Comparison of ENCODE assay signal across 14 cellular contexts in genomic region chr13:79459906-79460305, GRCh38. TPM values are rescaled to one million over a fixed set of nuclear protein-coding genes. Genes with fewer than 3 reads are reported as not detected.
A peak's percentile ranks its signal among the peaks of the same experiment; 100 is the strongest.
DNase-seq lines count a peak whose midpoint lies in the region; ATAC-seq, FAIRE-seq and TF ChIP-seq lines count a peak whose summit lies in the region.
"Had no signal": no experiment of that assay in that cellular context is flagged by ENCODE, and none has a peak within 500 bp of the region (broad histone marks: within the 10 kb centered on the region; RNA-seq: fewer than 3 reads in every experiment).

No MANE protein-coding gene starts in this region.

- DNase-seq in activated T-cell treated with anti-CD3 and anti-CD28 coated beads, Interleukin-2, amount 50 U/mL, for 72 hours, result no peak
- no peak for DNase-seq in activated T-cell treated with anti-CD3 and anti-CD28 coated beads, Interleukin-2, amount 50 U/mL, for 4 hours
- no peak for DNase-seq in activated T-helper 1 cell treated with anti-CD3 and anti-CD28 coated beads, Interleukin-12 subunit alpha, Interleukin-12 subunit beta, Interleukin-2, Interleukin-4 antibody, amounts not matched to agents 30 ng/mL and 10 ng/mL and 1 ng/mL, durations not matched to agents 14 hours and 24 hours and 36 hours (ENCODE audit: low spot score)
- DNase-seq in foreskin keratinocyte, result peak; percentile 86 to 94
- DNase-seq in type B pancreatic cell (ENCODE audit: extremely low spot score, unreplicated experiment), result no peak
- DNase-seq in pons (ENCODE audit: low spot score), result no peak
- DNase-seq in pancreas, result no peak
- DNase-seq: Kasumi-1, NCI-H1417 treated with DMSO at 0.1 percent for 48 hours, NCI-H2029 treated with DMSO at 0.1 percent for 48 hours, NCI-H526 had no signal

- WGBS in pancreas, 2 donors, result 70 to 79% methylated on average over 3 of the region's 3 CpGs

- no peaks in the 10 kb centered on the region for H3K9me3 ChIP-seq in pancreas
- H3K9me3 ChIP-seq: BLaER1 treated with 17β-estradiol and CSF1 and Interleukin-3, amounts not matched to agents 10 nM and 100 nM had no signal

- H3K27me3 Mint-ChIP-seq in activated T-cell treated with anti-CD3 and anti-CD28 coated beads, Interleukin-2, amount 50 U/mL, for 72 hours (ENCODE audit: low read depth), result no peaks in the 10 kb centered on the region
- H3K27me3 Mint-ChIP-seq in activated T-cell treated with anti-CD3 and anti-CD28 coated beads, Interleukin-2, amount 50 U/mL, for 4 hours (ENCODE audit: low read depth), result no peaks in the 10 kb centered on the region
- no peaks in the 10 kb centered on the region for H3K27me3 Mint-ChIP-seq in activated T-helper 1 cell treated with anti-CD3 and anti-CD28 coated beads, Interleukin-12 subunit alpha, Interleukin-12 subunit beta, Interleukin-2, Interleukin-4 antibody, amounts not matched to agents 30 ng/mL and 10 ng/mL and 1 ng/mL, durations not matched to agents 14 hours and 24 hours and 36 hours (ENCODE audit: insufficient read depth)
- no peaks in the 10 kb centered on the region for H3K27me3 Mint-ChIP-seq in type B pancreatic cell

- no peak for ATAC-seq in activated T-cell treated with anti-CD3 and anti-CD28 coated beads, Interleukin-2, amount 50 U/mL, for 72 hours (replicated peaks in 1 of 2)
- ATAC-seq in activated T-cell treated with anti-CD3 and anti-CD28 coated beads, Interleukin-2, amount 50 U/mL, for 4 hours, result no peak
- ATAC-seq in foreskin keratinocyte (peak; percentile 97), pancreas (no peak), HG03139 (IDR thresholded peaks at IDR 0.05; ENCODE audit: unreplicated experiment) (no peak)

- intact Hi-C loops in activated T-helper 1 cell treated with anti-CD3 and anti-CD28 coated beads, Interleukin-12 subunit alpha, Interleukin-12 subunit beta, Interleukin-2, Interleukin-4 antibody, amounts not matched to agents 30 ng/mL and 10 ng/mL and 1 ng/mL, durations not matched to agents 14 hours and 24 hours and 36 hours (cut with micrococcal nuclease), result no loop called here
- intact Hi-C loops in pancreas (cut with DNase I), result no loop called here

- FAIRE-seq in pancreas (lab: Jason Lieb, UNC), result no peak
- FAIRE-seq: H54 had no signal

- no peak overlapping the region for H3K4me3 ChIP-seq in pancreas
- H3K4me3 ChIP-seq: BLaER1 treated with 17β-estradiol and CSF1 and Interleukin-3, amounts not matched to agents 10 nM and 100 nM had no signal

- H3K4me1 ChIP-seq in foreskin keratinocyte (peaks cover 8% of the 10 kb centered on the region), pancreas (no peaks in the 10 kb centered on the region)
- H3K4me1 ChIP-seq: BLaER1 treated with 17β-estradiol and CSF1 and Interleukin-3, amounts not matched to agents 10 nM and 100 nM had no signal

- H3K27ac ChIP-seq in foreskin keratinocyte, result no peak overlapping the region
- no peak overlapping the region for H3K27ac ChIP-seq in pancreas
- H3K27ac ChIP-seq: BLaER1 treated with 17β-estradiol and CSF1 and Interleukin-3, amounts not matched to agents 10 nM and 100 nM had no signal

- H3K9me3 Mint-ChIP-seq in activated T-cell treated with anti-CD3 and anti-CD28 coated beads, Interleukin-2, amount 50 U/mL, for 72 hours, result no peaks in the 10 kb centered on the region
- H3K9me3 Mint-ChIP-seq in activated T-cell treated with anti-CD3 and anti-CD28 coated beads, Interleukin-2, amount 50 U/mL, for 4 hours, result no peaks in the 10 kb centered on the region
- peaks cover 6% of the 10 kb centered on the region for H3K9me3 Mint-ChIP-seq in activated T-helper 1 cell treated with anti-CD3 and anti-CD28 coated beads, Interleukin-12 subunit alpha, Interleukin-12 subunit beta, Interleukin-2, Interleukin-4 antibody, amounts not matched to agents 30 ng/mL and 10 ng/mL and 1 ng/mL, durations not matched to agents 14 hours and 24 hours and 36 hours
- peaks cover 11% of the 10 kb centered on the region for H3K9me3 Mint-ChIP-seq in type B pancreatic cell

- no peaks in the 10 kb centered on the region for H3K27me3 ChIP-seq in foreskin keratinocyte
- no peaks in the 10 kb centered on the region for H3K27me3 ChIP-seq in pancreas
- H3K27me3 ChIP-seq: BLaER1 treated with 17β-estradiol and CSF1 and Interleukin-3, amounts not matched to agents 10 nM and 100 nM had no signal

- H3K27ac Mint-ChIP-seq in activated T-cell treated with anti-CD3 and anti-CD28 coated beads, Interleukin-2, amount 50 U/mL, for 72 hours, result peak overlapping the region; percentile 3
- peak overlapping the region; percentile 21 for H3K27ac Mint-ChIP-seq in activated T-helper 1 cell treated with anti-CD3 and anti-CD28 coated beads, Interleukin-12 subunit alpha, Interleukin-12 subunit beta, Interleukin-2, Interleukin-4 antibody, amounts not matched to agents 30 ng/mL and 10 ng/mL and 1 ng/mL, durations not matched to agents 14 hours and 24 hours and 36 hours
- H3K27ac Mint-ChIP-seq in type B pancreatic cell, result peak overlapping the region; percentile 80

- no peak overlapping the region for H3K4me3 Mint-ChIP-seq in activated T-cell treated with anti-CD3 and anti-CD28 coated beads, Interleukin-2, amount 50 U/mL, for 72 hours
- H3K4me3 Mint-ChIP-seq in activated T-cell treated with anti-CD3 and anti-CD28 coated beads, Interleukin-2, amount 50 U/mL, for 4 hours, result no peak overlapping the region
- H3K4me3 Mint-ChIP-seq in activated T-helper 1 cell treated with anti-CD3 and anti-CD28 coated beads, Interleukin-12 subunit alpha, Interleukin-12 subunit beta, Interleukin-2, Interleukin-4 antibody, amounts not matched to agents 30 ng/mL and 10 ng/mL and 1 ng/mL, durations not matched to agents 14 hours and 24 hours and 36 hours, result peak overlapping the region; percentile 37
- peak overlapping the region; percentile 38 for H3K4me3 Mint-ChIP-seq in type B pancreatic cell

- H3K36me3 ChIP-seq in pancreas, result no peaks in the 10 kb centered on the region
- H3K36me3 ChIP-seq: BLaER1 treated with 17β-estradiol and CSF1 and Interleukin-3, amounts not matched to agents 10 nM and 100 nM had no signal

- no peak for TF ChIP-seq CTCF in foreskin keratinocyte (conservative IDR thresholded peaks at IDR 0.05)
- no peak for TF ChIP-seq CTCF in type B pancreatic cell (conservative IDR thresholded peaks at IDR 0.05)
- TF ChIP-seq CTCF in pancreas (IDR thresholded peaks at IDR 0.05), result no peak

- peaks cover 44% of the 10 kb centered on the region for H3K4me1 Mint-ChIP-seq in activated T-cell treated with anti-CD3 and anti-CD28 coated beads, Interleukin-2, amount 50 U/mL, for 72 hours (ENCODE audit: low read depth)
- peaks cover 24% of the 10 kb centered on the region for H3K4me1 Mint-ChIP-seq in activated T-cell treated with anti-CD3 and anti-CD28 coated beads, Interleukin-2, amount 50 U/mL, for 4 hours (ENCODE audit: low read depth)
- peaks cover 54% of the 10 kb centered on the region for H3K4me1 Mint-ChIP-seq in activated T-helper 1 cell treated with anti-CD3 and anti-CD28 coated beads, Interleukin-12 subunit alpha, Interleukin-12 subunit beta, Interleukin-2, Interleukin-4 antibody, amounts not matched to agents 30 ng/mL and 10 ng/mL and 1 ng/mL, durations not matched to agents 14 hours and 24 hours and 36 hours (ENCODE audit: low read depth)
- peaks cover 13% of the 10 kb centered on the region for H3K4me1 Mint-ChIP-seq in type B pancreatic cell (ENCODE audit: unreplicated experiment)

- no peaks in the 10 kb centered on the region for H3K36me3 Mint-ChIP-seq in activated T-cell treated with anti-CD3 and anti-CD28 coated beads, Interleukin-2, amount 50 U/mL, for 72 hours (ENCODE audit: insufficient read depth in 2 of 2)
- H3K36me3 Mint-ChIP-seq in activated T-cell treated with anti-CD3 and anti-CD28 coated beads, Interleukin-2, amount 50 U/mL, for 4 hours (ENCODE audit: insufficient read depth), result no peaks in the 10 kb centered on the region
- H3K36me3 Mint-ChIP-seq in activated T-helper 1 cell treated with anti-CD3 and anti-CD28 coated beads, Interleukin-12 subunit alpha, Interleukin-12 subunit beta, Interleukin-2, Interleukin-4 antibody, amounts not matched to agents 30 ng/mL and 10 ng/mL and 1 ng/mL, durations not matched to agents 14 hours and 24 hours and 36 hours (ENCODE audit: low read depth), result peaks cover 22% of the 10 kb centered on the region
- peaks cover 3% of the 10 kb centered on the region for H3K36me3 Mint-ChIP-seq in type B pancreatic cell

RNA-seq across cellular contexts. Expression of gene NDFIP2, which starts 21.0 kb away (rescaled TPM):
- total RNA-seq in activated T-cell treated with anti-CD3 and anti-CD28 coated beads, Interleukin-2, amount 50 U/mL, for 72 hours, result 100 to 1,000 TPM; 114 to 124 TPM
- total RNA-seq in activated T-cell treated with anti-CD3 and anti-CD28 coated beads, Interleukin-2, amount 50 U/mL, for 4 hours, result 100 to 1,000 TPM; 248 to 281 (median 274) TPM
- total RNA-seq in activated T-helper 1 cell treated with anti-CD3 and anti-CD28 coated beads, Interleukin-12 subunit alpha, Interleukin-12 subunit beta, Interleukin-2, Interleukin-4 antibody, amounts not matched to agents 30 ng/mL and 10 ng/mL and 1 ng/mL, durations not matched to agents 14 hours and 24 hours and 36 hours, result 250 and 276 TPM in 2 replicates
- 88.4 and 98.3 TPM in 2 replicates for total RNA-seq in foreskin keratinocyte
- 40.7 and 52.6 TPM in 2 replicates for polyA plus RNA-seq in foreskin keratinocyte
- total RNA-seq in type B pancreatic cell (ENCODE audit: low replicate concordance), result 41.7 and 97.5 TPM in 2 replicates
- 10 to 100 TPM; 19.5 to 35.0 (median 24.4) TPM for total RNA-seq in pancreas
- 10 to 100 TPM in 1 of 2 donors, 1 to 10 TPM in 1; 6.3 to 15.0 TPM for polyA plus RNA-seq in pancreas

RNA-seq across cellular contexts. Expression of gene RBM26, which starts 53.9 kb away (rescaled TPM):
- 10 to 100 TPM; 62.5 to 69.2 TPM for total RNA-seq in activated T-cell treated with anti-CD3 and anti-CD28 coated beads, Interleukin-2, amount 50 U/mL, for 72 hours
- total RNA-seq in activated T-cell treated with anti-CD3 and anti-CD28 coated beads, Interleukin-2, amount 50 U/mL, for 4 hours, result 10 to 100 TPM; 58.2 to 65.1 (median 63.6) TPM
- 99.3 and 107 TPM in 2 replicates for total RNA-seq in activated T-helper 1 cell treated with anti-CD3 and anti-CD28 coated beads, Interleukin-12 subunit alpha, Interleukin-12 subunit beta, Interleukin-2, Interleukin-4 antibody, amounts not matched to agents 30 ng/mL and 10 ng/mL and 1 ng/mL, durations not matched to agents 14 hours and 24 hours and 36 hours
- total RNA-seq in foreskin keratinocyte (29.6 and 33.1 TPM in 2 replicates), type B pancreatic cell (ENCODE audit: low replicate concordance) (40.8 and 66.9 TPM in 2 replicates), pancreas (10 to 100 TPM; 11.7 to 25.1 (median 16.4) TPM)
- polyA plus RNA-seq in foreskin keratinocyte (9.7 and 12.1 TPM in 2 replicates), pancreas (10 to 100 TPM; 18.9 to 25.1 TPM)

Comparison
In these comparisons a context has a peak if more than half of its experiments do, and no peak if none do; other contexts are left out.
1. DNase-seq: peak in foreskin keratinocyte (2 of 2); none in activated T-cell treated with anti-CD3 and anti-CD28 coated beads, Interleukin-2, amount 50 U/mL, for 72 hours (0 of 2), activated T-cell treated with anti-CD3 and anti-CD28 coated beads, Interleukin-2, amount 50 U/mL, for 4 hours (single experiment), activated T-helper 1 cell treated with anti-CD3 and anti-CD28 coated beads, Interleukin-12 subunit alpha, Interleukin-12 subunit beta, Interleukin-2, Interleukin-4 antibody, amounts not matched to agents 30 ng/mL and 10 ng/mL and 1 ng/mL, durations not matched to agents 14 hours and 24 hours and 36 hours (single experiment), type B pancreatic cell (single experiment), pons (single experiment) and pancreas (0 of 6).
2. H3K27ac Mint-ChIP-seq: peak in every context shown above with its lines; median percentile 80 in type B pancreatic cell; 21 in activated T-helper 1 cell treated with anti-CD3 and anti-CD28 coated beads, Interleukin-12 subunit alpha, Interleukin-12 subunit beta, Interleukin-2, Interleukin-4 antibody, amounts not matched to agents 30 ng/mL and 10 ng/mL and 1 ng/mL, durations not matched to agents 14 hours and 24 hours and 36 hours; 3 in activated T-cell treated with anti-CD3 and anti-CD28 coated beads, Interleukin-2, amount 50 U/mL, for 72 hours.
3. H3K4me3 Mint-ChIP-seq: peak in activated T-helper 1 cell treated with anti-CD3 and anti-CD28 coated beads, Interleukin-12 subunit alpha, Interleukin-12 subunit beta, Interleukin-2, Interleukin-4 antibody, amounts not matched to agents 30 ng/mL and 10 ng/mL and 1 ng/mL, durations not matched to agents 14 hours and 24 hours and 36 hours (single experiment) and type B pancreatic cell (single experiment); none in activated T-cell treated with anti-CD3 and anti-CD28 coated beads, Interleukin-2, amount 50 U/mL, for 72 hours (0 of 2) and activated T-cell treated with anti-CD3 and anti-CD28 coated beads, Interleukin-2, amount 50 U/mL, for 4 hours (single experiment).